In the genomic region with DNA sequence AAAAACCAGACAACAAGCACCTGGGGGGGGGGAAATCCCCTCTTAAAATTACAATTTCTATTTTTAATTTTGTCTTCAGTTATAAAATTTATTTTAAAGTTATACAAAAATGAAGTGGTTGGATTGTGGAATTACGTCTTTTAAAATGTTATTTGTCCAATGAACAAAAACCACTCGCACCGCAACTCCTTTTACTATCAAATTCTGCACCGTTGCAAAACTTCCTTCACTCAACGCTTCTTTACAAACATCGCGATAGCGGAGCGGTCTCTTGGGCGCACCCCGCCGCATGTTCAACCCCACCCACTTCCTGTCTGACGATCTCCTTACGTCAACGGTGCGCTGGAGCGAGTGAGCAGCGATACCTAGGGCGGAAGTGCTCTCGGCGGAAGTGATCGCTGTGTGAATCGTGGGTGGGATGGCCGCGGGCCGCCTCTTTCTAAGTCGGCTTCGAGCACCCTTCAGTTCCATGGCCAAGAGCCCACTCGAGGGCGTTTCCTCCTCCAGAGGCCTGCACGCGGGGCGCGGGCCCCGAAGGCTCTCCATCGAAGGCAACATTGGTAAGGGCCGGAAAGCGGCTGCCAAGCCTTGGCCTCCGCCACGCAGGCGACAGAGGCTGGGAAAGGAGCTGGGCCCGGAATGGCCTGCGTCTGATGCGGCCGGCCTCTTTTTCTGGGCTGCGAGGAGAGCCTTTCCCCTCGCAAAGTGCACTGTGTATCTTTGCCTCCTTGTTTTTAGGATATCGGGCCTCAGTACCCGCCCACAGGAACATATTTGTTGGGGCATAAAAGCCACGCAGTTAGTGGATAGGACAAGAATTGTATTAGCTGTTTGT, we compare ENCODE assay signal across 8 cellular contexts. TPM values are rescaled to one million over a fixed set of nuclear protein-coding genes. Genes with fewer than 3 reads are reported as not detected.
DNase-seq lines count a peak whose midpoint lies in the region; ATAC-seq and TF ChIP-seq lines count a peak whose summit lies in the region.

A gene (plus strand): TSS at position 388 of the 835 bp plus-strand sequence. CDS start 31 bp downstream, at position 419.

- peaks cover 0 to 5% (median 0%) of the 10 kb centered on the region in 7 donors for H3K9me3 Mint-ChIP-seq in CD14-positive monocyte

- no peaks in the 10 kb centered on the region for H3K36me3 ChIP-seq in left lung

- H3K4me1 Mint-ChIP-seq in CD14-positive monocyte: peaks cover 59% of the 10 kb centered on the region

- H3K4me1 ChIP-seq in left lung: peaks cover 15 to 64% of the 10 kb centered on the region in 2 donors

- H3K4me3 ChIP-seq in left lung: peak within 1 kb of the TSS; percentile 57 to 77

- H3K36me3 Mint-ChIP-seq in CD14-positive monocyte: peaks cover 10 to 13% of the 10 kb centered on the region in 2 donors

- peak; percentile 99 for ATAC-seq in GM19397 (IDR thresholded peaks at IDR 0.05; ENCODE audit: unreplicated experiment)
- peak; percentile 99 for ATAC-seq in HG03571 (IDR thresholded peaks at IDR 0.05; ENCODE audit: unreplicated experiment)
- peak; percentile 99 for ATAC-seq in left lung

- intact Hi-C loops in CD14-positive monocyte (cut with micrococcal nuclease): loop anchor here in 1 of 2 donors (5.0 to 10.0 kb wide), 2 partner anchors 56 to 268 kb away; a partner anchor contains a TSS
- intact Hi-C loops in left lung (cut with DNase I): loop anchor here in 1 of 2 donors (10.0 kb wide), 1 partner anchor 58 kb away; a partner anchor contains a TSS

- peaks cover 0 to 2% (median 0%) of the 10 kb centered on the region in 3 donors for H3K27me3 Mint-ChIP-seq in CD14-positive monocyte (ENCODE audit: low read depth in 3 of 3)

- H3K27ac Mint-ChIP-seq in CD14-positive monocyte: peak within 1 kb of the TSS; percentile 97 to 99 (median 98)

- H3K9me3 ChIP-seq in left lung: no peaks in the 10 kb centered on the region

- peak within 1 kb of the TSS; percentile 96 to 97 for H3K27ac ChIP-seq in left lung

- peak within 1 kb of the TSS; percentile 80 to 92 for H3K4me3 Mint-ChIP-seq in CD14-positive monocyte

- DNase-seq in CD14-positive monocyte (ENCODE audit: low spot score) (peak; percentile 99), NCI-H82 (lab: John Stamatoyannopoulos, UW) (peak; percentile 99), dermis blood vessel endothelial cell (peak; percentile 99), left lung (peak; percentile 96 to 99)
- DNase-seq in activated CD4-positive, alpha-beta T cell treated with anti-CD3 and anti-CD28 coated beads, Interleukin-2, amount 50 U/mL, for 48 hours: peak; percentile 95 to 97
- peak; percentile 88 to 94 for DNase-seq in stimulated activated CD4-positive, alpha-beta T cell treated with anti-CD3 and anti-CD28 coated beads, Interleukin-2, amount 100 ng/mL, for 48 hours

- H3K27me3 ChIP-seq in left lung: no peaks in the 10 kb centered on the region

- TF ChIP-seq CTCF in CD14-positive monocyte (IDR thresholded peaks at IDR 0.05): no peak
- TF ChIP-seq CTCF in left lung (IDR thresholded peaks at IDR 0.05): no peak

RNA-seq across cellular contexts. Expression of the gene that starts here (rescaled TPM):
- polyA plus RNA-seq in CD14-positive monocyte: 100 to 1,000 TPM; 123 to 129 TPM
- total RNA-seq in dermis blood vessel endothelial cell: 36.4 and 44.9 TPM in 2 replicates
- total RNA-seq in left lung: 10 to 100 TPM; 32.1 to 53.3 TPM

Comparison
In these comparisons a context has a peak if more than half of its experiments do, and no peak if none do; other contexts are left out.
1. Peak in every context shown above with its lines: DNase-seq, ATAC-seq, H3K4me3 ChIP-seq and H3K27ac ChIP-seq.